ENCODE assay signal across 1 cellular context in genomic region chr2:27370026-27370815, GRCh38.
TF ChIP-seq lines count a peak whose summit lies in the region.

EIF2B4 (minus strand) TSS chr2:27370338; CDS start chr2:27370314, 24 bp downstream.
SNX17 (plus strand) TSS chr2:27370616; CDS start chr2:27370744, 128 bp downstream.

TF ChIP-seq in WTC11, 78 proteins besides CTCF, POLR2A, EP300 and RAD21 (continued from another document):
- TF ChIP-seq, protein P1, sequence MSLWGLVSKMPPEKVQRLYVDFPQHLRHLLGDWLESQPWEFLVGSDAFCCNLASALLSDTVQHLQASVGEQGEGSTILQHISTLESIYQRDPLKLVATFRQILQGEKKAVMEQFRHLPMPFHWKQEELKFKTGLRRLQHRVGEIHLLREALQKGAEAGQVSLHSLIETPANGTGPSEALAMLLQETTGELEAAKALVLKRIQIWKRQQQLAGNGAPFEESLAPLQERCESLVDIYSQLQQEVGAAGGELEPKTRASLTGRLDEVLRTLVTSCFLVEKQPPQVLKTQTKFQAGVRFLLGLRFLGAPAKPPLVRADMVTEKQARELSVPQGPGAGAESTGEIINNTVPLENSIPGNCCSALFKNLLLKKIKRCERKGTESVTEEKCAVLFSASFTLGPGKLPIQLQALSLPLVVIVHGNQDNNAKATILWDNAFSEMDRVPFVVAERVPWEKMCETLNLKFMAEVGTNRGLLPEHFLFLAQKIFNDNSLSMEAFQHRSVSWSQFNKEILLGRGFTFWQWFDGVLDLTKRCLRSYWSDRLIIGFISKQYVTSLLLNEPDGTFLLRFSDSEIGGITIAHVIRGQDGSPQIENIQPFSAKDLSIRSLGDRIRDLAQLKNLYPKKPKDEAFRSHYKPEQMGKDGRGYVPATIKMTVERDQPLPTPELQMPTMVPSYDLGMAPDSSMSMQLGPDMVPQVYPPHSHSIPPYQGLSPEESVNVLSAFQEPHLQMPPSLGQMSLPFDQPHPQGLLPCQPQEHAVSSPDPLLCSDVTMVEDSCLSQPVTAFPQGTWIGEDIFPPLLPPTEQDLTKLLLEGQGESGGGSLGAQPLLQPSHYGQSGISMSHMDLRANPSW (CRISPR knock-in tag; conservative IDR thresholded peaks at IDR 0.05; ENCODE audit: low read depth), result no peak
- TF ChIP-seq PRDM15 (CRISPR knock-in tag; IDR thresholded peaks at IDR 0.05) (0 out of 2 replicates have a peak, but pooled peaks have one; percentile 19), FOXP4 (CRISPR knock-in tag; IDR thresholded peaks at IDR 0.05) (peak; percentile 14; the same call in 1 of the 2 replicates), PRRX2 (CRISPR knock-in tag; IDR thresholded peaks at IDR 0.05) (no peak), HMGA2 (CRISPR knock-in tag; IDR thresholded peaks at IDR 0.05) (no peak), TP53 (CRISPR knock-in tag; IDR thresholded peaks at IDR 0.05) (no peak), ZBTB21 (CRISPR knock-in tag; IDR thresholded peaks at IDR 0.05; ENCODE audit: borderline replicate concordance) (peak; percentile 8; the same call in 1 of the 2 replicates), CREB1 (CRISPR knock-in tag; IDR thresholded peaks at IDR 0.05) (peak; percentile 83), ZNF671 (CRISPR knock-in tag; IDR thresholded peaks at IDR 0.05) (no peak), TCF7 (CRISPR knock-in tag; IDR thresholded peaks at IDR 0.05; ENCODE audit: low read depth) (peak; percentile 38; the same call in 1 of the 2 replicates), MAX (CRISPR knock-in tag; IDR thresholded peaks at IDR 0.05) (peak; percentile 76), NFYB (CRISPR knock-in tag; conservative IDR thresholded peaks at IDR 0.05; ENCODE audit: low read depth) (no peak; the same call in 1 of the 2 replicates), GABPB1 (CRISPR knock-in tag; IDR thresholded peaks at IDR 0.05) (peak; percentile 96), SOX15 (CRISPR knock-in tag; IDR thresholded peaks at IDR 0.05) (no peak), ATF3 (CRISPR knock-in tag; conservative IDR thresholded peaks at IDR 0.05) (no peak; the same call in 1 of the 2 replicates), ZNF532 (CRISPR knock-in tag; IDR thresholded peaks at IDR 0.05; ENCODE audit: borderline replicate concordance) (no peak), SMAD3 (CRISPR knock-in tag; IDR thresholded peaks at IDR 0.05; ENCODE audit: borderline replicate concordance) (no peak; the same call in 1 of the 2 replicates), EMX1 (CRISPR knock-in tag; IDR thresholded peaks at IDR 0.05) (no peak), SP1 (CRISPR knock-in tag; conservative IDR thresholded peaks at IDR 0.05) (peak; percentile 100), JAZF1 (CRISPR knock-in tag; IDR thresholded peaks at IDR 0.05) (no peak), GRHL2 (CRISPR knock-in tag; IDR thresholded peaks at IDR 0.05; ENCODE audit: insufficient replicate concordance, severe bottlenecking) (no peak), RORB (CRISPR knock-in tag; IDR thresholded peaks at IDR 0.05) (no peak), RELA (CRISPR knock-in tag; IDR thresholded peaks at IDR 0.05; ENCODE audit: borderline replicate concordance) (peak; percentile 12; the same call in 1 of the 2 replicates), ATF6 (CRISPR knock-in tag; IDR thresholded peaks at IDR 0.05) (no peak)
- TF ChIP-seq, protein P2, sequence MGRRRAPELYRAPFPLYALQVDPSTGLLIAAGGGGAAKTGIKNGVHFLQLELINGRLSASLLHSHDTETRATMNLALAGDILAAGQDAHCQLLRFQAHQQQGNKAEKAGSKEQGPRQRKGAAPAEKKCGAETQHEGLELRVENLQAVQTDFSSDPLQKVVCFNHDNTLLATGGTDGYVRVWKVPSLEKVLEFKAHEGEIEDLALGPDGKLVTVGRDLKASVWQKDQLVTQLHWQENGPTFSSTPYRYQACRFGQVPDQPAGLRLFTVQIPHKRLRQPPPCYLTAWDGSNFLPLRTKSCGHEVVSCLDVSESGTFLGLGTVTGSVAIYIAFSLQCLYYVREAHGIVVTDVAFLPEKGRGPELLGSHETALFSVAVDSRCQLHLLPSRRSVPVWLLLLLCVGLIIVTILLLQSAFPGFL (CRISPR knock-in tag; IDR thresholded peaks at IDR 0.05; ENCODE audit: borderline replicate concordance), result no peak; the same call in 1 of the 2 replicates
- TF ChIP-seq, protein P3, sequence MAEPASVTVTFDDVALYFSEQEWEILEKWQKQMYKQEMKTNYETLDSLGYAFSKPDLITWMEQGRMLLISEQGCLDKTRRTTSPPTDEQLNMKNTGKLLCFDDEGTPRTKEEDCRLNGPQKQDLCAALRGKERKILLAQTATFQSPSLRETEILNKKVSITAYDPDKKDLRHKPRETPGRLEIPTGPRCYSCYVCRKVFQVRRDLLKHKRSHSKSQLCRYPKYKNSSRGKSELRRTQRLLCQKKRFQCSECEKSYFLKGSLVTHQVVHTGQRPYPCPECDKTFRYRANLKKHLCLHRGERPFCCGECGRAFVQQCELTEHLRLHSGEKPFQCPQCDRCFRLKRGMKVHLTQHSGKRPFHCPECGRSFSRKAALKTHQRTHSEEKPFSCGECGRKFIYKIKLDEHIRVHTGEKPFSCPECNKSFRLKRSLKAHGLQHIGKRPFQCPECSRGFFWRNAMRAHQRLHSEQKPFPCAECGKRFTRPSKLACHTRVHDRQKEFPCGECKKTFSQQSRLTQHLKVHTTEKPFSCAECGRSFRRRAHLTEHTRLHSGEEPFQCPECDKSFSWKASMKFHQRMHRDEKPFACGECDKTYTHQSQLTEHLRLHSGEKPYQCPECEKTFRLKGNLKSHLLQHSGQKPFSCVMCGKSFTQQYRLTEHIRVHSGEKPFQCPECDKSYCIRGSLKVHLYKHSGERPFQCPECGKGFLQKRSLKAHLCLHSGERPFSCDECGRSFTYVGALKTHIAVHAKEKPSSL (CRISPR knock-in tag; conservative IDR thresholded peaks at IDR 0.05), result no peak
- TF ChIP-seq, protein P4, sequence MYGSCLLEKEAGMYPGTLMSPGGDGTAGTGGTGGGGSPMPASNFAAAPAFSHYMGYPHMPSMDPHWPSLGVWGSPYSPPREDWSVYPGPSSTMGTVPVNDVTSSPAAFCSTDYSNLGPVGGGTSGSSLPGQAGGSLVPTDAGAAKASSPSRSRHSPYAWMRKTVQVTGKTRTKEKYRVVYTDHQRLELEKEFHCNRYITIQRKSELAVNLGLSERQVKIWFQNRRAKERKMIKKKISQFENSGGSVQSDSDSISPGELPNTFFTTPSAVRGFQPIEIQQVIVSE (CRISPR knock-in tag; IDR thresholded peaks at IDR 0.05; ENCODE audit: borderline replicate concordance), result no peak
- TF ChIP-seq, protein P5, sequence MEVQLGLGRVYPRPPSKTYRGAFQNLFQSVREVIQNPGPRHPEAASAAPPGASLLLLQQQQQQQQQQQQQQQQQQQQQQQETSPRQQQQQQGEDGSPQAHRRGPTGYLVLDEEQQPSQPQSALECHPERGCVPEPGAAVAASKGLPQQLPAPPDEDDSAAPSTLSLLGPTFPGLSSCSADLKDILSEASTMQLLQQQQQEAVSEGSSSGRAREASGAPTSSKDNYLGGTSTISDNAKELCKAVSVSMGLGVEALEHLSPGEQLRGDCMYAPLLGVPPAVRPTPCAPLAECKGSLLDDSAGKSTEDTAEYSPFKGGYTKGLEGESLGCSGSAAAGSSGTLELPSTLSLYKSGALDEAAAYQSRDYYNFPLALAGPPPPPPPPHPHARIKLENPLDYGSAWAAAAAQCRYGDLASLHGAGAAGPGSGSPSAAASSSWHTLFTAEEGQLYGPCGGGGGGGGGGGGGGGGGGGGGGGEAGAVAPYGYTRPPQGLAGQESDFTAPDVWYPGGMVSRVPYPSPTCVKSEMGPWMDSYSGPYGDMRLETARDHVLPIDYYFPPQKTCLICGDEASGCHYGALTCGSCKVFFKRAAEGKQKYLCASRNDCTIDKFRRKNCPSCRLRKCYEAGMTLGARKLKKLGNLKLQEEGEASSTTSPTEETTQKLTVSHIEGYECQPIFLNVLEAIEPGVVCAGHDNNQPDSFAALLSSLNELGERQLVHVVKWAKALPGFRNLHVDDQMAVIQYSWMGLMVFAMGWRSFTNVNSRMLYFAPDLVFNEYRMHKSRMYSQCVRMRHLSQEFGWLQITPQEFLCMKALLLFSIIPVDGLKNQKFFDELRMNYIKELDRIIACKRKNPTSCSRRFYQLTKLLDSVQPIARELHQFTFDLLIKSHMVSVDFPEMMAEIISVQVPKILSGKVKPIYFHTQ (CRISPR knock-in tag; IDR thresholded peaks at IDR 0.05), result no peak
